ENCODE assay signal across 14 cellular contexts in genomic region chr14:55118761-55119160, GRCh38. TPM values are rescaled to one million over a fixed set of nuclear protein-coding genes. Genes with fewer than 3 reads are reported as not detected.
A peak's percentile ranks its signal among the peaks of the same experiment; 100 is the strongest.
DNase-seq lines count a peak whose midpoint lies in the region; ATAC-seq and TF ChIP-seq lines count a peak whose summit lies in the region.
"Had no signal": no experiment of that assay in that cellular context is flagged by ENCODE, and none has a peak within 500 bp of the region (broad histone marks: within the 10 kb centered on the region; RNA-seq: fewer than 3 reads in every experiment).

No MANE protein-coding gene starts in this region.

- in situ Hi-C loops in ACHN (cut with HindIII; ENCODE audit: low pct_ligation_motif_present, low pct_unique_long_range_greater_than_20kb, low sequenced_read_pairs) = no loop called here

- DNase-seq in GM23338 (ENCODE audit: low spot score) = no peak
- no peak for DNase-seq in mesenchymal stem cell
- no peak for DNase-seq in GF-D8 (lab: John Stamatoyannopoulos, UW)
- DNase-seq in ACHN = no peak
- DNase-seq: activated CD4-positive, alpha-beta T cell treated with anti-CD3 and anti-CD28 coated beads, Interleukin-2, amount 50 U/mL, for 4 hours; amniotic stem cell; NCI-H1105; stimulated activated CD4-positive, alpha-beta T cell treated with anti-CD3 and anti-CD28 coated beads, Interleukin-2, amount 100 ng/mL, for 48 hours had no signal

- H3K79me2 ChIP-seq in GM23338 (replicated peaks; ENCODE audit: insufficient read depth) = no peaks in the 10 kb centered on the region

- H3K9me3 ChIP-seq in mesenchymal stem cell (ENCODE audit: control insufficient read depth, low read length) (no peaks in the 10 kb centered on the region), stomach smooth muscle (ENCODE audit: control insufficient read depth in 2 of 2, low read length in 2 of 2) (no peaks in the 10 kb centered on the region)

- ATAC-seq in GM23338 = no peak
- no peak for ATAC-seq in HG03039 (IDR thresholded peaks at IDR 0.05; ENCODE audit: unreplicated experiment)
- no peak for ATAC-seq in GM21786 (IDR thresholded peaks at IDR 0.05; ENCODE audit: unreplicated experiment)

- H3K23ac ChIP-seq in mesenchymal stem cell (ENCODE audit: low read length in 2 of 2) = no peak overlapping the region

- no peak overlapping the region for H4K91ac ChIP-seq in mesenchymal stem cell (ENCODE audit: low read length)

- H3K4me1 ChIP-seq in GM23338 (ENCODE audit: insufficient read depth) = no peaks in the 10 kb centered on the region
- peaks cover 12% of the 10 kb centered on the region for H3K4me1 ChIP-seq in mesenchymal stem cell (ENCODE audit: control insufficient read depth, insufficient read depth, low read depth, low read length)
- peaks cover 7% of the 10 kb centered on the region for H3K4me1 ChIP-seq in stomach smooth muscle (ENCODE audit: control insufficient read depth, insufficient read depth, low read length)

- no peak overlapping the region for H3K27ac Mint-ChIP-seq in GM23338
- H3K27ac Mint-ChIP-seq: activated T-helper 1 cell treated with anti-CD3 and anti-CD28 coated beads, Interleukin-12 subunit alpha, Interleukin-12 subunit beta, Interleukin-2, Interleukin-4 antibody, amounts not matched to agents 30 ng/mL and 10 ng/mL and 1 ng/mL, durations not matched to agents 14 hours and 24 hours and 36 hours had no signal

- H3K18ac ChIP-seq in mesenchymal stem cell (ENCODE audit: low read depth in 1 of 2, low read length in 2 of 2) = peak overlapping the region in 1 of 2 experiments; percentile 70

- no peak overlapping the region for H3K4me3 Mint-ChIP-seq in GM23338
- H3K4me3 Mint-ChIP-seq: activated T-helper 1 cell treated with anti-CD3 and anti-CD28 coated beads, Interleukin-12 subunit alpha, Interleukin-12 subunit beta, Interleukin-2, Interleukin-4 antibody, amounts not matched to agents 30 ng/mL and 10 ng/mL and 1 ng/mL, durations not matched to agents 14 hours and 24 hours and 36 hours had no signal

- H2BK15ac ChIP-seq in mesenchymal stem cell (ENCODE audit: low read depth, poor library complexity, severe bottlenecking) = no peak overlapping the region

- H3K27ac ChIP-seq in GM23338 (ENCODE audit: low read depth) (no peak overlapping the region), cingulate gyrus (ENCODE audit: low read depth, low read length) (peak overlapping the region; percentile 61), mesenchymal stem cell (ENCODE audit: low read length, poor library complexity, severe bottlenecking) (no peak overlapping the region), stomach smooth muscle (ENCODE audit: low read length) (peak overlapping the region; percentile 49)
- H3K27ac ChIP-seq: SK-N-MC had no signal

- no peak overlapping the region for H3K4me3 ChIP-seq in GM23338
- no peak overlapping the region for H3K4me3 ChIP-seq in mesenchymal stem cell (ENCODE audit: insufficient read depth in 1 of 2, low read depth in 1 of 2, low read length in 2 of 2)
- no peak overlapping the region for H3K4me3 ChIP-seq in stomach smooth muscle (ENCODE audit: low read length in 2 of 2)
- H3K4me3 ChIP-seq: SK-N-MC had no signal

- H2BK120ac ChIP-seq in mesenchymal stem cell (ENCODE audit: low read depth, low read length) = no peak overlapping the region

- H3K9ac ChIP-seq in mesenchymal stem cell (ENCODE audit: low read length) (peak overlapping the region; percentile 10), stomach smooth muscle (ENCODE audit: low read length in 2 of 2) (no peak overlapping the region)

- peak overlapping the region in 1 of 2 experiments; percentile 43 for H3K4ac ChIP-seq in mesenchymal stem cell (ENCODE audit: low read depth in 1 of 2, low read length in 2 of 2)

- H2AK5ac ChIP-seq in mesenchymal stem cell (ENCODE audit: low read length, severe bottlenecking) = no peak overlapping the region

- peak overlapping the region; percentile 69; the same call in 1 of the 2 replicates for H2AFZ ChIP-seq in GM23338
- H2AFZ ChIP-seq in mesenchymal stem cell (ENCODE audit: low read depth, low read length) = no peak overlapping the region

- no peaks in the 10 kb centered on the region for H3K79me1 ChIP-seq in mesenchymal stem cell (replicated peaks; ENCODE audit: low read length, poor library complexity, severe bottlenecking)

- no peak overlapping the region for H4K8ac ChIP-seq in mesenchymal stem cell (ENCODE audit: low read length)

- peaks cover 8% of the 10 kb centered on the region for H3K27me3 Mint-ChIP-seq in GM23338 (ENCODE audit: insufficient read depth, low read depth, poor library complexity)

- no peaks in the 10 kb centered on the region for H4K20me1 ChIP-seq in GM23338 (replicated peaks; ENCODE audit: insufficient read depth)

- no peaks in the 10 kb centered on the region for H3F3A ChIP-seq in GM23338 (replicated peaks; ENCODE audit: low read depth)

- no peaks in the 10 kb centered on the region for H3K27me3 ChIP-seq in GM23338 (ENCODE audit: insufficient read depth)
- no peaks in the 10 kb centered on the region for H3K27me3 ChIP-seq in mesenchymal stem cell (ENCODE audit: control insufficient read depth in 1 of 2, insufficient read depth in 1 of 2, low read length in 2 of 2)
- H3K27me3 ChIP-seq in stomach smooth muscle (ENCODE audit: control insufficient read depth in 1 of 2, insufficient read depth in 2 of 2, low read length in 2 of 2) = no peaks in the 10 kb centered on the region

- no peaks in the 10 kb centered on the region for H3K9me3 Mint-ChIP-seq in GM23338
- H3K9me3 Mint-ChIP-seq: activated T-helper 1 cell treated with anti-CD3 and anti-CD28 coated beads, Interleukin-12 subunit alpha, Interleukin-12 subunit beta, Interleukin-2, Interleukin-4 antibody, amounts not matched to agents 30 ng/mL and 10 ng/mL and 1 ng/mL, durations not matched to agents 14 hours and 24 hours and 36 hours had no signal

- H3K14ac ChIP-seq in mesenchymal stem cell (ENCODE audit: low read length in 2 of 2) = no peak overlapping the region

- H3K4me2 ChIP-seq in GM23338 (no peak overlapping the region), mesenchymal stem cell (ENCODE audit: low read length, poor library complexity, severe bottlenecking) (no peak overlapping the region)

- no CpG with 5 or more reads among the region's 3 CpGs for WGBS in mesenchymal stem cell

- no peak overlapping the region for H2BK12ac ChIP-seq in mesenchymal stem cell (ENCODE audit: low read length in 2 of 2)

- H3K4me1 Mint-ChIP-seq in GM23338 = peaks cover 13% of the 10 kb centered on the region

- H3K36me3 ChIP-seq in GM23338 (ENCODE audit: insufficient read depth) (no peaks in the 10 kb centered on the region), mesenchymal stem cell (ENCODE audit: control insufficient read depth in 1 of 2, insufficient read depth in 2 of 2, low read depth in 1 of 2, low read length in 2 of 2) (no peaks in the 10 kb centered on the region), stomach smooth muscle (ENCODE audit: control insufficient read depth in 2 of 2, insufficient read depth in 2 of 2, low read length in 2 of 2) (no peaks in the 10 kb centered on the region)

- no peak overlapping the region for H2BK5ac ChIP-seq in mesenchymal stem cell (ENCODE audit: low read depth, low read length, poor library complexity, severe bottlenecking)

- H3K9me2 ChIP-seq in GM23338 (ENCODE audit: insufficient read depth) = no peaks in the 10 kb centered on the region

- no peaks in the 10 kb centered on the region for H3K36me3 Mint-ChIP-seq in GM23338 (ENCODE audit: low read depth)

- TF ChIP-seq CTCF in GM23338 (conservative IDR thresholded peaks at IDR 0.05; ENCODE audit: low read depth in 2 of 2) = no peak

TF ChIP-seq in GM23338, 12 proteins besides CTCF, POLR2A, EP300 and RAD21 (continues in another document):
- TF ChIP-seq ZNF114 (CRISPR knock-in tag; IDR thresholded peaks at IDR 0.05) (no peak), JUNB (IDR thresholded peaks at IDR 0.05; ENCODE audit: unreplicated experiment) (no peak), CREB1 (CRISPR knock-in tag; IDR thresholded peaks at IDR 0.05; ENCODE audit: low read depth) (no peak)

RNA-seq across cellular contexts. Expression of gene LGALS3, which starts 10.3 kb away (rescaled TPM):
- total RNA-seq in GM23338 (2014; rRNA removed; shearing (Covaris generic)) = 7.2 and 7.3 TPM in 2 replicates
- polyA plus RNA-seq in GM23338 (2016; fragmentation: Nextera tagmentation; extraction: Ambion mirVana) = 10.9 and 14.7 TPM in 2 replicates
- 172 TPM for polyA plus RNA-seq in mesenchymal stem cell (2013, experiment 1 of 2)
- polyA plus RNA-seq in mesenchymal stem cell (2013, experiment 2 of 2) = 175 TPM

Comparison
In these comparisons a context has a peak if more than half of its experiments do, and no peak if none do; other contexts are left out.
1. H3K27ac ChIP-seq: peak in cingulate gyrus (single experiment) and stomach smooth muscle (single experiment); none in GM23338 (single experiment) and mesenchymal stem cell (single experiment).